Comparison of ENCODE assay signal across 8 cellular contexts in genomic region chr2:177551989-177552413, GRCh38.
DNase-seq lines count a peak whose midpoint lies in the region; ATAC-seq and TF ChIP-seq lines count a peak whose summit lies in the region.

No MANE protein-coding gene starts in this region.

- H3K27ac ChIP-seq in colonic mucosa, result no peak overlapping the region

- H3K9me3 ChIP-seq in colonic mucosa, result no peaks in the 10 kb centered on the region

- peak overlapping the region; percentile 98 for H3K4me3 Mint-ChIP-seq in type B pancreatic cell

- no peak for TF ChIP-seq CTCF in colonic mucosa (IDR thresholded peaks at IDR 0.05)
- no peak for TF ChIP-seq CTCF in type B pancreatic cell (conservative IDR thresholded peaks at IDR 0.05)

- no peak for ATAC-seq in GM21717 (IDR thresholded peaks at IDR 0.05; ENCODE audit: unreplicated experiment)

- peak overlapping the region; percentile 99 for H3K27ac Mint-ChIP-seq in type B pancreatic cell

- no peaks in the 10 kb centered on the region for H3K36me3 ChIP-seq in colonic mucosa

- H3K4me1 Mint-ChIP-seq in type B pancreatic cell (ENCODE audit: unreplicated experiment), result peaks cover 13% of the 10 kb centered on the region

- no peaks in the 10 kb centered on the region for H3K27me3 Mint-ChIP-seq in type B pancreatic cell

- peaks cover 3% of the 10 kb centered on the region for H3K36me3 Mint-ChIP-seq in type B pancreatic cell

- DNase-seq in Daoy (ENCODE audit: low read depth) (peak; percentile 17), NCI-H2029 treated with DMSO at 0.1 percent for 48 hours (lab: John Stamatoyannopoulos, UW) (peak; percentile 48), colonic mucosa (peak; percentile 54), medulla oblongata (ENCODE audit: extremely low spot score) (peak; percentile 46), type B pancreatic cell (ENCODE audit: extremely low spot score, unreplicated experiment) (no peak)
- no peak for DNase-seq in activated CD4-positive, alpha-beta T cell treated with anti-CD3 and anti-CD28 coated beads, Interleukin-2, amount 50 U/mL, for 4 hours
- DNase-seq in stimulated activated CD4-positive, alpha-beta T cell treated with anti-CD3 and anti-CD28 coated beads, Interleukin-12 subunit alpha, Interleukin-12 subunit beta, amount 100 ng/mL, for 4 hours, result no peak

- H3K4me1 ChIP-seq in colonic mucosa, result no peaks in the 10 kb centered on the region

- H3K9me3 Mint-ChIP-seq in type B pancreatic cell, result peaks cover 3% of the 10 kb centered on the region

- peak overlapping the region; percentile 74 for H3K4me3 ChIP-seq in colonic mucosa

- peak overlapping the region; percentile 83 to 91 for H3K9ac ChIP-seq in colonic mucosa (ENCODE audit: low read depth in 2 of 2, low read length in 2 of 2)

- H3K27me3 ChIP-seq in colonic mucosa, result no peaks in the 10 kb centered on the region

- intact Hi-C loops in colonic mucosa (cut with DNase I), result no loop called here

Comparison
In these comparisons a context has a peak if more than half of its experiments do, and no peak if none do; other contexts are left out.
1. DNase-seq: peak in Daoy (single experiment), NCI-H2029 treated with DMSO at 0.1 percent for 48 hours (single experiment), colonic mucosa (single experiment) and medulla oblongata (single experiment); none in type B pancreatic cell (single experiment), activated CD4-positive, alpha-beta T cell treated with anti-CD3 and anti-CD28 coated beads, Interleukin-2, amount 50 U/mL, for 4 hours (0 of 2) and stimulated activated CD4-positive, alpha-beta T cell treated with anti-CD3 and anti-CD28 coated beads, Interleukin-12 subunit alpha, Interleukin-12 subunit beta, amount 100 ng/mL, for 4 hours (single experiment).